Comparison of ENCODE assay signal across 11 cellular contexts in genomic region chr16:75380870-75381269, GRCh38. TPM values are rescaled to one million over a fixed set of nuclear protein-coding genes. Genes with fewer than 3 reads are reported as not detected.
A peak's percentile ranks its signal among the peaks of the same experiment; 100 is the strongest.
DNase-seq lines count a peak whose midpoint lies in the region; ATAC-seq and TF ChIP-seq lines count a peak whose summit lies in the region.
"Had no signal": no experiment of that assay in that cellular context is flagged by ENCODE, and none has a peak within 500 bp of the region (broad histone marks: within the 10 kb centered on the region; RNA-seq: fewer than 3 reads in every experiment).

No MANE protein-coding gene starts in this region.

- H3K4me3 Mint-ChIP-seq in activated naive CD4-positive, alpha-beta T cell treated with anti-CD3 and anti-CD28 coated beads, Interleukin-2, amount 50 U/mL, for 24 hours, result peak overlapping the region; percentile 71
- H3K4me3 Mint-ChIP-seq in activated naive CD4-positive, alpha-beta T cell treated with anti-CD3 and anti-CD28 coated beads for 36 hours, result no peak overlapping the region

- CTCF ChIA-PET in activated naive CD4-positive, alpha-beta T cell treated with anti-CD3 and anti-CD28 coated beads for 36 hours (lab: Charles Lee), result interaction anchor here (0.8 to 4.0 kb wide), 4 partner anchors 21 to 182 kb away, joined by 4 to 22 read pairs (median 13); no protein-coding TSS in a partner anchor

- no peak for DNase-seq in activated naive CD4-positive, alpha-beta T cell treated with anti-CD3 and anti-CD28 coated beads for 36 hours
- DNase-seq in fibroblast of pulmonary artery (ENCODE audit: low read depth) (peak; percentile 42), vagina (ENCODE audit: extremely low spot score in 2 of 2) (no peak), AML-193 (lab: John Stamatoyannopoulos, UW) (no peak)
- DNase-seq in stimulated activated CD4-positive, alpha-beta T cell treated with anti-CD3 and anti-CD28 coated beads, Interleukin-1b, Interleukin-23, amount 100 ng/mL, for 48 hours, result no peak
- DNase-seq: hypothalamus, NCI-H2081 treated with DMSO at 0.1 percent for 48 hours had no signal

- intact Hi-C loops in activated naive CD4-positive, alpha-beta T cell treated with anti-CD3 and anti-CD28 coated beads for 36 hours (cut with micrococcal nuclease), result loop anchor here (1.0 kb wide), 1 partner anchor 130 kb away; the partner anchor contains the start of gene BCAR1
- intact Hi-C loops in vagina (cut with DNase I), result loop anchor here (10.0 kb wide), 1 partner anchor 76 kb away; no protein-coding TSS in a partner anchor

- TF ChIP-seq CTCF in SU-DHL-6 (IDR thresholded peaks at IDR 0.05; ENCODE audit: insufficient read depth, low read length, poor library complexity, severe bottlenecking), result no peak
- TF ChIP-seq CTCF in fibroblast of pulmonary artery (IDR thresholded peaks at IDR 0.05; ENCODE audit: low read length, missing control alignments), result no peak
- no peak for TF ChIP-seq CTCF in vagina (IDR thresholded peaks at IDR 0.05)

- H3K4me2 ChIP-seq in SU-DHL-6 (ENCODE audit: low read depth, low read length, poor library complexity, severe bottlenecking), result peak overlapping the region; percentile 44

- H3K9me3 ChIP-seq in SU-DHL-6 (ENCODE audit: insufficient read depth, low read length) (no peaks in the 10 kb centered on the region), vagina (no peaks in the 10 kb centered on the region)
- H3K9me3 ChIP-seq: thoracic aorta had no signal

- H3K9ac ChIP-seq in SU-DHL-6 (ENCODE audit: low read length), result 0 out of 2 replicates have a peak overlapping the region, but pooled peaks have one; percentile 12

- H3K36me3 ChIP-seq in SU-DHL-6 (ENCODE audit: low read length) (peaks cover 5% of the 10 kb centered on the region; the same call in 1 of the 2 replicates), vagina (no peaks in the 10 kb centered on the region)
- H3K36me3 ChIP-seq: thoracic aorta had no signal

- no peak overlapping the region for H2AFZ ChIP-seq in SU-DHL-6 (ENCODE audit: low read depth, low read length, severe bottlenecking)

- H3K27ac Mint-ChIP-seq in activated naive CD4-positive, alpha-beta T cell treated with anti-CD3 and anti-CD28 coated beads, Interleukin-2, amount 50 U/mL, for 24 hours, result peak overlapping the region; percentile 66
- no peak overlapping the region for H3K27ac Mint-ChIP-seq in activated naive CD4-positive, alpha-beta T cell treated with anti-CD3 and anti-CD28 coated beads for 36 hours

- no peak for ATAC-seq in GM21390 (IDR thresholded peaks at IDR 0.05; ENCODE audit: unreplicated experiment)

- H3K36me3 Mint-ChIP-seq in activated naive CD4-positive, alpha-beta T cell treated with anti-CD3 and anti-CD28 coated beads, Interleukin-2, amount 50 U/mL, for 24 hours, result peaks cover 32% of the 10 kb centered on the region
- H3K36me3 Mint-ChIP-seq in activated naive CD4-positive, alpha-beta T cell treated with anti-CD3 and anti-CD28 coated beads for 36 hours (ENCODE audit: low read depth), result peaks cover 36% of the 10 kb centered on the region

- no peaks in the 10 kb centered on the region for H3K79me2 ChIP-seq in SU-DHL-6 (ENCODE audit: insufficient read depth, low read length)

- H3K27ac ChIP-seq in SU-DHL-6 (ENCODE audit: low read depth, low read length), result no peak overlapping the region
- H3K27ac ChIP-seq in vagina, result peak overlapping the region; percentile 46

- peaks cover 53% of the 10 kb centered on the region for H3K4me1 Mint-ChIP-seq in activated naive CD4-positive, alpha-beta T cell treated with anti-CD3 and anti-CD28 coated beads, Interleukin-2, amount 50 U/mL, for 24 hours
- H3K4me1 Mint-ChIP-seq in activated naive CD4-positive, alpha-beta T cell treated with anti-CD3 and anti-CD28 coated beads for 36 hours (ENCODE audit: low read depth), result peaks cover 51% of the 10 kb centered on the region

- H3K4me3 ChIP-seq in SU-DHL-6 (ENCODE audit: insufficient read depth, low read length, poor library complexity, severe bottlenecking) (no peak overlapping the region), fibroblast of pulmonary artery (replicated peaks; ENCODE audit: low read depth, low read length) (no peak overlapping the region), vagina (no peak overlapping the region)
- H3K4me3 ChIP-seq: thoracic aorta had no signal

- no peaks in the 10 kb centered on the region for H3K27me3 Mint-ChIP-seq in activated naive CD4-positive, alpha-beta T cell treated with anti-CD3 and anti-CD28 coated beads, Interleukin-2, amount 50 U/mL, for 24 hours
- H3K27me3 Mint-ChIP-seq in activated naive CD4-positive, alpha-beta T cell treated with anti-CD3 and anti-CD28 coated beads for 36 hours (ENCODE audit: low read depth), result peaks cover 2% of the 10 kb centered on the region

- H3K27me3 ChIP-seq in SU-DHL-6 (ENCODE audit: low read length) (no peaks in the 10 kb centered on the region), vagina (no peaks in the 10 kb centered on the region)

- no peaks in the 10 kb centered on the region for H4K20me1 ChIP-seq in SU-DHL-6 (ENCODE audit: low read depth, low read length)

- no peak for TF ChIP-seq POLR2A in vagina (IDR thresholded peaks at IDR 0.05)

- H3K9me3 Mint-ChIP-seq in activated naive CD4-positive, alpha-beta T cell treated with anti-CD3 and anti-CD28 coated beads, Interleukin-2, amount 50 U/mL, for 24 hours, result no peaks in the 10 kb centered on the region
- H3K9me3 Mint-ChIP-seq in activated naive CD4-positive, alpha-beta T cell treated with anti-CD3 and anti-CD28 coated beads for 36 hours, result no peaks in the 10 kb centered on the region

- H3K4me1 ChIP-seq in vagina, result peaks cover 62% of the 10 kb centered on the region

- no peaks in the 10 kb centered on the region for H3K9me2 ChIP-seq in SU-DHL-6 (replicated peaks; ENCODE audit: insufficient read depth, low read length)

- H3F3A ChIP-seq in SU-DHL-6 (ENCODE audit: insufficient read depth), result peaks cover 2% of the 10 kb centered on the region; the same call in 1 of the 2 replicates

RNA-seq across cellular contexts. Expression of gene CFDP1, which starts 52.4 kb away (rescaled TPM):
- total RNA-seq in activated naive CD4-positive, alpha-beta T cell treated with anti-CD3 and anti-CD28 coated beads for 36 hours, result 10 to 100 TPM; 37.2 to 44.1 TPM
- 45.7 TPM for total RNA-seq in vagina
